In the genomic region with DNA sequence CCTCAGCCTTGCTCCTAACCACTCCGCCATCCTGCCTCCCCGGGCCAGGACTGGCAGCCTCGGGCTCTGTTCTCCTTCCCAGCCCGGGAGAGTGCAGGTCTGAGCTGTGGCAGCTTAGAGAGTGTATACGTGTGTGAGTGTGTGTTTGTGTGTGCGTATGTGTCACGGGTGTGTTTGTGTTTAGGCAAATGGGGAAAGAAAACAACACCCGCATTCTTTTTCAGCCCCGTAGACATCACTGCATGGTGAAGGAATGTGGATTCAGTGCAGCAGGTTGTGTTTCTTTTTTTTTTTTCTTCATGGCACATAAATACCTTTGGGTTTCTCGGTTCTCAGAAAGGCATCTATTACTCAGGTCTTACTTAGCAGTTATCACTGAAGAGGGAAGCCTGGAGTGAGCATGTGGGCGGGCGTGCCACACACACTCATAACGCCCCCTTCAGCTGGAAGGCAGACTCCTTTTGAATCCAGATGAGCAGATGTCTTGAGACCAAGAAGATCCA, we compare ENCODE assay signal across 12 cellular contexts. TPM values are rescaled to one million over a fixed set of nuclear protein-coding genes. Genes with fewer than 3 reads are reported as not detected.
A peak's percentile ranks its signal among the peaks of the same experiment; 100 is the strongest.
DNase-seq lines count a peak whose midpoint lies in the region; ATAC-seq and TF ChIP-seq lines count a peak whose summit lies in the region.
"Had no signal": no experiment of that assay in that cellular context is flagged by ENCODE, and none has a peak within 500 bp of the region (broad histone marks: within the 10 kb centered on the region; RNA-seq: fewer than 3 reads in every experiment).

No MANE protein-coding gene starts in this region.

- H3K4me1 Mint-ChIP-seq in T-cell = peaks cover 4 to 13% (median 8%) of the 10 kb centered on the region in 3 donors
- H3K4me1 Mint-ChIP-seq: B cell had no signal

- peaks cover 5% of the 10 kb centered on the region for H3K4me1 ChIP-seq in upper lobe of right lung

- H3K4me3 ChIP-seq in upper lobe of right lung = no peak overlapping the region
- H3K4me3 ChIP-seq: prostate gland had no signal

- H3K27me3 Mint-ChIP-seq in T-cell = no peaks in the 10 kb centered on the region
- H3K27me3 Mint-ChIP-seq: activated naive CD8-positive, alpha-beta T cell treated with anti-CD3 and anti-CD28 coated beads for 36 hours; B cell had no signal

- no peaks in the 10 kb centered on the region for H3K9me3 ChIP-seq in upper lobe of right lung
- H3K9me3 ChIP-seq: prostate gland had no signal

- POLR2A ChIA-PET in T-cell (lab: Charles Lee) = no interaction called here

- DNase-seq in Right ventricle myocardium inferior (ENCODE audit: missing footprints) (peak; percentile 26), cardiac septum (ENCODE audit: low spot score) (no peak), SW480 (ENCODE audit: low spot score) (peak; percentile 27), glomerular visceral epithelial cell (ENCODE audit: extremely low spot score) (peak; percentile 88), upper lobe of right lung (no peak), T-cell (no peak), foreskin melanocyte (no peak)
- DNase-seq: activated naive CD8-positive, alpha-beta T cell treated with anti-CD3 and anti-CD28 coated beads for 36 hours; NCI-H1092 treated with DMSO at 0.1 percent for 48 hours had no signal

- no peak for TF ChIP-seq CTCF in upper lobe of right lung (IDR thresholded peaks at IDR 0.05)

- no peaks in the 10 kb centered on the region for H3K36me3 ChIP-seq in upper lobe of right lung
- H3K36me3 ChIP-seq: prostate gland had no signal

- H3K36me3 Mint-ChIP-seq in T-cell = no peaks in the 10 kb centered on the region
- H3K36me3 Mint-ChIP-seq: activated naive CD8-positive, alpha-beta T cell treated with anti-CD3 and anti-CD28 coated beads for 36 hours had no signal

- CTCF ChIA-PET in T-cell (lab: Charles Lee) = no interaction called here

- intact Hi-C loops in Right ventricle myocardium inferior (cut with DNase I) (no loop called here), cardiac septum (cut with DNase I) (no loop called here), upper lobe of right lung (cut with DNase I) (no loop called here)

- no peak overlapping the region for H3K4me3 Mint-ChIP-seq in T-cell
- H3K4me3 Mint-ChIP-seq: activated naive CD8-positive, alpha-beta T cell treated with anti-CD3 and anti-CD28 coated beads for 36 hours; B cell had no signal

- no peak overlapping the region for H3K27ac ChIP-seq in upper lobe of right lung
- H3K27ac ChIP-seq: prostate gland had no signal

- ATAC-seq in Right ventricle myocardium inferior (no peak), upper lobe of right lung (peak; percentile 6), GM19452 (IDR thresholded peaks at IDR 0.05; ENCODE audit: unreplicated experiment) (no peak), T-cell (replicated peaks in 1 of 4) (no peak)

- H3K9me3 Mint-ChIP-seq in T-cell = no peaks in the 10 kb centered on the region
- H3K9me3 Mint-ChIP-seq: activated naive CD8-positive, alpha-beta T cell treated with anti-CD3 and anti-CD28 coated beads for 36 hours had no signal

- H3K27me3 ChIP-seq in upper lobe of right lung = no peaks in the 10 kb centered on the region

- no peak overlapping the region for H3K27ac Mint-ChIP-seq in T-cell
- H3K27ac Mint-ChIP-seq: activated naive CD8-positive, alpha-beta T cell treated with anti-CD3 and anti-CD28 coated beads for 36 hours; B cell had no signal

RNA-seq across cellular contexts. Expression of gene GLI2, which starts 44.2 kb away (rescaled TPM):
- total RNA-seq in Right ventricle myocardium inferior (2.2 TPM), cardiac septum (1.8 TPM), upper lobe of right lung (4.7 TPM), T-cell (under 1 TPM in 1 of 5 donors, not detected in 4; 0.25 TPM)
- total RNA-seq: activated naive CD8-positive, alpha-beta T cell treated with anti-CD3 and anti-CD28 coated beads for 36 hours; B cell had no signal

Comparison
In these comparisons a context has a peak if more than half of its experiments do, and no peak if none do; other contexts are left out.
1. DNase-seq: peak in Right ventricle myocardium inferior (single experiment), SW480 (single experiment) and glomerular visceral epithelial cell (single experiment); none in cardiac septum (single experiment), upper lobe of right lung (single experiment), T-cell (0 of 34) and foreskin melanocyte (single experiment).